In genomic region chr3:16056210-16056607, GRCh38 we compare ENCODE assay signal across 13 cellular contexts.
A peak's percentile ranks its signal among the peaks of the same experiment; 100 is the strongest.
DNase-seq lines count a peak whose midpoint lies in the region; ATAC-seq and TF ChIP-seq lines count a peak whose summit lies in the region.
"Had no signal": no experiment of that assay in that cellular context is flagged by ENCODE, and none has a peak within 500 bp of the region (broad histone marks: within the 10 kb centered on the region; RNA-seq: fewer than 3 reads in every experiment).

No MANE protein-coding gene starts in this region.

- 59 to 74% methylated on average over 2 of the region's 2 CpGs for WGBS in thyroid gland, 2 donors

- H3K27ac ChIP-seq in fibroblast of lung (ENCODE audit: insufficient read depth, low read length) (no peak overlapping the region), thyroid gland (peak overlapping the region; percentile 73 to 93 (median 83))

- no peaks in the 10 kb centered on the region for H3K27me3 Mint-ChIP-seq in activated CD4-positive, alpha-beta T cell treated with anti-CD3 and anti-CD28 coated beads for 36 hours

- peak; percentile 56 for ATAC-seq in mucosa of descending colon
- ATAC-seq in activated CD4-positive, alpha-beta T cell treated with anti-CD3 and anti-CD28 coated beads for 36 hours: no peak
- ATAC-seq in GM18909 (IDR thresholded peaks at IDR 0.05; ENCODE audit: poor library complexity, unreplicated experiment): no peak

- H3K9me3 Mint-ChIP-seq in activated CD4-positive, alpha-beta T cell treated with anti-CD3 and anti-CD28 coated beads for 36 hours (ENCODE audit: low read depth): no peaks in the 10 kb centered on the region
- H3K9me3 Mint-ChIP-seq: CD4-positive, CD25-positive, alpha-beta regulatory T cell had no signal

- H3K4me1 ChIP-seq in adipocyte (ENCODE audit: control insufficient read depth, insufficient read depth, low read length) (peaks cover 86% of the 10 kb centered on the region), fibroblast of lung (ENCODE audit: control insufficient read depth, extremely low read depth, insufficient read depth, low read length) (peaks cover 21% of the 10 kb centered on the region), mucosa of descending colon (ENCODE audit: low read depth) (no peaks in the 10 kb centered on the region), thyroid gland (peaks cover 4 to 51% of the 10 kb centered on the region in 2 donors)
- H3K4me1 ChIP-seq: HAP-1 had no signal

- H3K9ac ChIP-seq in adipocyte (ENCODE audit: low read length): peak overlapping the region; percentile 79
- no peak overlapping the region for H3K9ac ChIP-seq in fibroblast of lung (ENCODE audit: insufficient read depth, low read length)

- H4K20me1 ChIP-seq in fibroblast of lung (ENCODE audit: control insufficient read depth, extremely low read depth, insufficient read depth, low read length): no peaks in the 10 kb centered on the region

- H3K4me2 ChIP-seq in fibroblast of lung (ENCODE audit: extremely low read depth, insufficient read depth, low read length): no peak overlapping the region

- H3K79me2 ChIP-seq in fibroblast of lung (ENCODE audit: control insufficient read depth, insufficient read depth, low read length): no peaks in the 10 kb centered on the region

- CTCF ChIA-PET in activated CD4-positive, alpha-beta T cell treated with anti-CD3 and anti-CD28 coated beads for 36 hours (lab: Charles Lee): interaction anchor here (0.6 to 1.6 kb wide), 2 partner anchors 8 to 13 kb away, joined by 3 to 4 read pairs; no protein-coding TSS in a partner anchor

- H3K4me1 Mint-ChIP-seq in activated CD4-positive, alpha-beta T cell treated with anti-CD3 and anti-CD28 coated beads for 36 hours: peaks cover 6% of the 10 kb centered on the region
- H3K4me1 Mint-ChIP-seq: CD4-positive, CD25-positive, alpha-beta regulatory T cell had no signal

- no peaks in the 10 kb centered on the region for H3K36me3 Mint-ChIP-seq in activated CD4-positive, alpha-beta T cell treated with anti-CD3 and anti-CD28 coated beads for 36 hours (ENCODE audit: low read depth)
- H3K36me3 Mint-ChIP-seq: CD4-positive, CD25-positive, alpha-beta regulatory T cell had no signal

- POLR2A ChIA-PET in activated CD4-positive, alpha-beta T cell treated with anti-CD3 and anti-CD28 coated beads for 36 hours (lab: Charles Lee): no interaction called here

- no peaks in the 10 kb centered on the region for H3K36me3 ChIP-seq in adipocyte (ENCODE audit: control insufficient read depth, insufficient read depth, low read length, severe bottlenecking)
- H3K36me3 ChIP-seq in fibroblast of lung (ENCODE audit: control insufficient read depth, insufficient read depth, low read length): no peaks in the 10 kb centered on the region
- H3K36me3 ChIP-seq in mucosa of descending colon (ENCODE audit: low read depth): no peaks in the 10 kb centered on the region
- no peaks in the 10 kb centered on the region for H3K36me3 ChIP-seq in thyroid gland
- H3K36me3 ChIP-seq: HAP-1 had no signal

- no peak overlapping the region for H3K4me3 Mint-ChIP-seq in activated CD4-positive, alpha-beta T cell treated with anti-CD3 and anti-CD28 coated beads for 36 hours
- H3K4me3 Mint-ChIP-seq: CD4-positive, CD25-positive, alpha-beta regulatory T cell had no signal

- no peaks in the 10 kb centered on the region for H3K9me3 ChIP-seq in adipocyte (ENCODE audit: control insufficient read depth, low read length)
- H3K9me3 ChIP-seq in fibroblast of lung (ENCODE audit: control insufficient read depth, insufficient read depth, low read depth, low read length): no peaks in the 10 kb centered on the region
- no peaks in the 10 kb centered on the region for H3K9me3 ChIP-seq in mucosa of descending colon
- H3K9me3 ChIP-seq in thyroid gland: no peaks in the 10 kb centered on the region
- H3K9me3 ChIP-seq: HAP-1 had no signal

- DNase-seq in adipocyte (ENCODE audit: low read depth) (peak; percentile 58), fibroblast of lung (ENCODE audit: low read depth in 2 of 2) (peak; percentile 63 to 75), mucosa of descending colon (no peak), thyroid gland (peak; percentile 12 to 51), glomerular visceral epithelial cell (ENCODE audit: extremely low spot score) (no peak)
- DNase-seq in activated CD4-positive, alpha-beta T cell treated with anti-CD3 and anti-CD28 coated beads for 36 hours: no peak
- no peak for DNase-seq in activated CD4-positive, alpha-beta T cell treated with anti-CD3 and anti-CD28 coated beads for 48 hours
- DNase-seq: CD4-positive, CD25-positive, alpha-beta regulatory T cell; NCI-H1092 treated with DMSO at 0.1 percent for 48 hours; NCI-H446; T-helper 2 cell had no signal

- intact Hi-C loops in mucosa of descending colon (cut with DNase I, micrococcal nuclease) (no loop called here), thyroid gland (cut with DNase I) (no loop called here)
- intact Hi-C loops in activated CD4-positive, alpha-beta T cell treated with anti-CD3 and anti-CD28 coated beads for 36 hours (cut with DNase I, micrococcal nuclease): no loop called here

- TF ChIP-seq CTCF in fibroblast of lung (conservative IDR thresholded peaks at IDR 0.05 in 1 of 2, IDR thresholded peaks at IDR 0.05 in 1 of 2; ENCODE audit: low read depth in 1 of 2, low read length in 2 of 2) (no peak), mucosa of descending colon (IDR thresholded peaks at IDR 0.05) (no peak), thyroid gland (IDR thresholded peaks at IDR 0.05) (no peak)

- H3K27me3 ChIP-seq in adipocyte (replicated peaks; ENCODE audit: control insufficient read depth, insufficient read depth, low read length): no peaks in the 10 kb centered on the region
- no peaks in the 10 kb centered on the region for H3K27me3 ChIP-seq in fibroblast of lung (ENCODE audit: control insufficient read depth, insufficient read depth, low read length)
- H3K27me3 ChIP-seq in thyroid gland: no peaks in the 10 kb centered on the region

- no peak for TF ChIP-seq POLR2A in thyroid gland (IDR thresholded peaks at IDR 0.05)

- H3K4me3 ChIP-seq in adipocyte (ENCODE audit: low read length) (no peak overlapping the region), fibroblast of lung (replicated peaks in 1 of 4; ENCODE audit: control extremely low read depth in 1 of 4, insufficient read depth in 1 of 4, low read depth in 3 of 4, low read length in 4 of 4) (no peak overlapping the region), mucosa of descending colon (no peak overlapping the region), thyroid gland (replicated peaks in 1 of 3) (no peak overlapping the region)
- H3K4me3 ChIP-seq: HAP-1 had no signal

- no peak overlapping the region for H2AFZ ChIP-seq in fibroblast of lung (ENCODE audit: low read length)

- no peak overlapping the region for H3K27ac Mint-ChIP-seq in activated CD4-positive, alpha-beta T cell treated with anti-CD3 and anti-CD28 coated beads for 36 hours
- H3K27ac Mint-ChIP-seq: CD4-positive, CD25-positive, alpha-beta regulatory T cell had no signal

Comparison
In these comparisons a context has a peak if more than half of its experiments do, and no peak if none do; other contexts are left out.
1. DNase-seq: peak in adipocyte (single experiment), fibroblast of lung (2 of 2) and thyroid gland (2 of 2); none in mucosa of descending colon (0 of 3), activated CD4-positive, alpha-beta T cell treated with anti-CD3 and anti-CD28 coated beads for 36 hours (single experiment), activated CD4-positive, alpha-beta T cell treated with anti-CD3 and anti-CD28 coated beads for 48 hours (single experiment) and glomerular visceral epithelial cell (single experiment).